ENCODE assay signal across 10 cellular contexts in genomic region chr4:38266616-38267015, GRCh38.
DNase-seq lines count a peak whose midpoint lies in the region; ATAC-seq and TF ChIP-seq lines count a peak whose summit lies in the region.
"Had no signal": no experiment of that assay in that cellular context is flagged by ENCODE, and none has a peak within 500 bp of the region (broad histone marks: within the 10 kb centered on the region; RNA-seq: fewer than 3 reads in every experiment).

No MANE protein-coding gene starts in this region.

- H3K36me3 ChIP-seq in HEK293 (ENCODE audit: control insufficient read depth in 2 of 2, insufficient read depth in 1 of 2, low read length in 2 of 2): no peaks in the 10 kb centered on the region
- H3K36me3 ChIP-seq: right atrium auricular region had no signal

- no peak for TF ChIP-seq CTCF in HEK293 (tag by site-specific recombination; IDR thresholded peaks at IDR 0.05)

- H3K4me3 ChIP-seq in HEK293 (ENCODE audit: low read depth, low read length): no peak overlapping the region
- H3K4me3 ChIP-seq: right atrium auricular region, testis had no signal

- CTCF ChIA-PET in HEK293 (lab: Yijun Ruan, JAX): interaction anchor here (0.6 kb wide), 1 partner anchor 140 kb away, joined by 3 read pairs; no protein-coding TSS in a partner anchor

- H3K9me3 ChIP-seq in HEK293 (ENCODE audit: control insufficient read depth, insufficient read depth, low read depth, low read length): no peaks in the 10 kb centered on the region
- H3K9me3 ChIP-seq: right atrium auricular region, testis had no signal

- POLR2A ChIA-PET in HEK293 (lab: Yijun Ruan, JAX): no interaction called here

- DNase-seq in EL: peak; percentile 45
- peak in 47 of 61 donors; percentile 6 to 84 (median 51) for DNase-seq in caudate nucleus (lab: John Stamatoyannopoulos, UW)
- DNase-seq in nucleus accumbens (lab: John Stamatoyannopoulos, UW): peak in 47 of 56 donors; percentile 3 to 84 (median 45)
- no peak for DNase-seq in NCI-H2196 (lab: John Stamatoyannopoulos, UW; ENCODE audit: unreplicated experiment)
- DNase-seq: NCI-H1417, testis had no signal

- ATAC-seq in GM18858 (IDR thresholded peaks at IDR 0.05; ENCODE audit: unreplicated experiment): no peak
- no peak for ATAC-seq in GM21381 (IDR thresholded peaks at IDR 0.05; ENCODE audit: unreplicated experiment)

- no peak overlapping the region for H3K27ac ChIP-seq in HEK293 (ENCODE audit: extremely low read depth, low read depth, low read length)
- H3K27ac ChIP-seq in caudate nucleus (ENCODE audit: low read depth, low read length): peak overlapping the region; percentile 79
- H3K27ac ChIP-seq: right atrium auricular region, testis had no signal

- H3K4me1 ChIP-seq in HEK293 (ENCODE audit: control insufficient read depth, insufficient read depth, low read length): no peaks in the 10 kb centered on the region
- H3K4me1 ChIP-seq: right atrium auricular region, testis had no signal

TF ChIP-seq in HEK293, 187 proteins besides CTCF, POLR2A, EP300 and RAD21:
- TF ChIP-seq, protein P1, sequence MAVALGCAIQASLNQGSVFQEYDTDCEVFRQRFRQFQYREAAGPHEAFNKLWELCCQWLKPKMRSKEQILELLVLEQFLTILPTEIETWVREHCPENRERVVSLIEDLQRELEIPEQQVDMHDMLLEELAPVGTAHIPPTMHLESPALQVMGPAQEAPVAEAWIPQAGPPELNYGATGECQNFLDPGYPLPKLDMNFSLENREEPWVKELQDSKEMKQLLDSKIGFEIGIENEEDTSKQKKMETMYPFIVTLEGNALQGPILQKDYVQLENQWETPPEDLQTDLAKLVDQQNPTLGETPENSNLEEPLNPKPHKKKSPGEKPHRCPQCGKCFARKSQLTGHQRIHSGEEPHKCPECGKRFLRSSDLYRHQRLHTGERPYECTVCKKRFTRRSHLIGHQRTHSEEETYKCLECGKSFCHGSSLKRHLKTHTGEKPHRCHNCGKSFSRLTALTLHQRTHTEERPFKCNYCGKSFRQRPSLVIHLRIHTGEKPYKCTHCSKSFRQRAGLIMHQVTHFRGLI (tag by site-specific recombination; IDR thresholded peaks at IDR 0.05): peak; percentile 61; the same call in 1 of the 2 replicates
- peak; percentile 96 for TF ChIP-seq ZNF629 (tag by site-specific recombination; IDR thresholded peaks at IDR 0.05)
- TF ChIP-seq SP7 (tag by site-specific recombination; IDR thresholded peaks at IDR 0.05): 0 out of 2 replicates have a peak, but pooled peaks have one; percentile 22
- TF ChIP-seq ZNF558 (tag by site-specific recombination; IDR thresholded peaks at IDR 0.05): peak; percentile 60; the same call in 1 of the 2 replicates
- no peak for TF ChIP-seq ZNF335 (tag by site-specific recombination; conservative IDR thresholded peaks at IDR 0.05)
- TF ChIP-seq ZBTB21 (tag by site-specific recombination; IDR thresholded peaks at IDR 0.05): peak; percentile 92
- no peak for TF ChIP-seq SALL2 (tag by site-specific recombination; IDR thresholded peaks at IDR 0.05; ENCODE audit: borderline replicate concordance)
- TF ChIP-seq MEIS1 (CRISPR knock-in tag; IDR thresholded peaks at IDR 0.05; ENCODE audit: borderline replicate concordance): no peak
- TF ChIP-seq, protein P2, sequence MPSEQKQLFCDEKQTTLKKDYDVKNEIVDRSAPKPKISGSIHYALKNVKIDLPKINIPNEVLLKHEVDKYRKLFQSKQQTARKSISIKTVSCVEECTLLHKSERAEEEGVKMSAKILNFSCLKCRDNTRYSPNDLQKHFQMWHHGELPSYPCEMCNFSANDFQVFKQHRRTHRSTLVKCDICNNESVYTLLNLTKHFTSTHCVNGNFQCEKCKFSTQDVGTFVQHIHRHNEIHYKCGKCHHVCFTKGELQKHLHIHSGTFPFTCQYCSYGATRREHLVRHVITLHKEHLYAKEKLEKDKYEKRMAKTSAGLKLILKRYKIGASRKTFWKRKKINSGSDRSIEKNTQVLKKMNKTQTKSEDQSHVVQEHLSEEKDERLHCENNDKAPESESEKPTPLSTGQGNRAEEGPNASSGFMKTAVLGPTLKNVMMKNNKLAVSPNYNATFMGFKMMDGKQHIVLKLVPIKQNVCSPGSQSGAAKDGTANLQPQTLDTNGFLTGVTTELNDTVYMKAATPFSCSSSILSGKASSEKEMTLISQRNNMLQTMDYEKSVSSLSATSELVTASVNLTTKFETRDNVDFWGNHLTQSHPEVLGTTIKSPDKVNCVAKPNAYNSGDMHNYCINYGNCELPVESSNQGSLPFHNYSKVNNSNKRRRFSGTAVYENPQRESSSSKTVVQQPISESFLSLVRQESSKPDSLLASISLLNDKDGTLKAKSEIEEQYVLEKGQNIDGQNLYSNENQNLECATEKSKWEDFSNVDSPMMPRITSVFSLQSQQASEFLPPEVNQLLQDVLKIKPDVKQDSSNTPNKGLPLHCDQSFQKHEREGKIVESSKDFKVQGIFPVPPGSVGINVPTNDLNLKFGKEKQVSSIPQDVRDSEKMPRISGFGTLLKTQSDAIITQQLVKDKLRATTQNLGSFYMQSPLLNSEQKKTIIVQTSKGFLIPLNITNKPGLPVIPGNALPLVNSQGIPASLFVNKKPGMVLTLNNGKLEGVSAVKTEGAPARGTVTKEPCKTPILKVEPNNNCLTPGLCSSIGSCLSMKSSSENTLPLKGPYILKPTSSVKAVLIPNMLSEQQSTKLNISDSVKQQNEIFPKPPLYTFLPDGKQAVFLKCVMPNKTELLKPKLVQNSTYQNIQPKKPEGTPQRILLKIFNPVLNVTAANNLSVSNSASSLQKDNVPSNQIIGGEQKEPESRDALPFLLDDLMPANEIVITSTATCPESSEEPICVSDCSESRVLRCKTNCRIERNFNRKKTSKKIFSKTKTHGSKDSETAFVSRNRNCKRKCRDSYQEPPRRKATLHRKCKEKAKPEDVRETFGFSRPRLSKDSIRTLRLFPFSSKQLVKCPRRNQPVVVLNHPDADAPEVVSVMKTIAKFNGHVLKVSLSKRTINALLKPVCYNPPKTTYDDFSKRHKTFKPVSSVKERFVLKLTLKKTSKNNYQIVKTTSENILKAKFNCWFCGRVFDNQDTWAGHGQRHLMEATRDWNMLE (tag by site-specific recombination; conservative IDR thresholded peaks at IDR 0.05; ENCODE audit: low read depth): 0 out of 2 replicates have a peak, but pooled peaks have one; percentile 28
- 0 out of 2 replicates have a peak, but pooled peaks have one; percentile 42 for TF ChIP-seq ZBTB8A (tag by site-specific recombination; IDR thresholded peaks at IDR 0.05)
TF ChIP-seq in HEK293: peak in this region for 7.
